ENCODE assay signal across 18 cellular contexts in the genomic region with DNA sequence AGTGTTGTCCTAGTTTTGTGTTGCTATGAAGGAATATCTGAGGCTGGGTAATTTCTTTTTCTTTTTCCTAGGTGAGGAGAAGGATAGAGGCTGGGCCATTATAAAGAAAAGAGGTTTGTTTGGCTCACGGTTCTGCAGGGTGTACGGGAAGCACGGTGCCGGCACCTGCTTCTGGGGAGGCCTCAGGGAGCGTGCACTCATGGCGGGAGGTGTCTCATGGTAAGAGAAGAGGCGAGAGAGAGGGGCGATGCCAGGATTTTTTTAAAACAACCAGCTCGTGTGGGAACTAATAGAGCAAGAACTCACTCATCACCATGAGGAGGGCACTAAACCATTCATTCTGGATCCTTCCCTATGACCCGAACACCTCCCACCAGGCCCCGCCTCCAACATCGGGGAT. TPM values are rescaled to one million over a fixed set of nuclear protein-coding genes. Genes with fewer than 3 reads are reported as not detected.
DNase-seq lines count a peak whose midpoint lies in the region; ATAC-seq and TF ChIP-seq lines count a peak whose summit lies in the region.
"Had no signal": no experiment of that assay in that cellular context is flagged by ENCODE, and none has a peak within 500 bp of the region (broad histone marks: within the 10 kb centered on the region; RNA-seq: fewer than 3 reads in every experiment).

No MANE protein-coding gene starts in this region.

- ATAC-seq in natural killer cell treated with Interleukin-12 subunit alpha and Interleukin-12 subunit beta and Interleukin-15 and Interleukin-18, amount 100 ng/mL, for 72 hours = no peak
- ATAC-seq in natural killer cell = no peak
- ATAC-seq: HepG2 had no signal

- intact Hi-C loops in activated CD4-positive, alpha-beta T cell treated with anti-CD3 and anti-CD28 coated beads, Interleukin-2, amount 10 ng/mL, durations not matched to agents 24 days and 14 days (cut with micrococcal nuclease) = loop anchor here (5.0 kb wide), 2 partner anchors 139 to 219 kb away; partner anchors contain the start of gene PRPF6
- intact Hi-C loops in natural killer cell (cut with micrococcal nuclease) (loop anchor here (2.0 to 5.0 kb wide), 4 partner anchors 39 to 583 kb away; partner anchors contain the start of gene PRPF6), uterus (cut with DNase I; ENCODE audit: low total_unique reads) (no loop called here)

- no peak overlapping the region for H3K4me3 Mint-ChIP-seq in activated CD4-positive, alpha-beta T cell treated with anti-CD3 and anti-CD28 coated beads, Interleukin-2, amount 10 ng/mL, durations not matched to agents 24 days and 14 days
- no peak overlapping the region for H3K4me3 Mint-ChIP-seq in natural killer cell treated with Interleukin-12 subunit alpha and Interleukin-12 subunit beta and Interleukin-15 and Interleukin-18, amount 100 ng/mL, for 72 hours
- H3K4me3 Mint-ChIP-seq in natural killer cell = no peak overlapping the region
- H3K4me3 Mint-ChIP-seq in progenitor cell of endocrine pancreas (ENCODE audit: low read depth) = no peak overlapping the region
- H3K4me3 Mint-ChIP-seq: H9 had no signal

- no peaks in the 10 kb centered on the region for H3K4me1 ChIP-seq in uterus

- peak; percentile 50 for DNase-seq in activated CD4-positive, alpha-beta T cell treated with anti-CD3 and anti-CD28 coated beads, Interleukin-2, amount 10 ng/mL, durations not matched to agents 24 days and 14 days
- DNase-seq in activated CD4-positive, alpha-beta T cell treated with anti-CD3 and anti-CD28 coated beads, Interleukin-2, amount 50 U/mL, for 4 hours = no peak
- peak; percentile 10 for DNase-seq in natural killer cell treated with Interleukin-12 subunit alpha and Interleukin-12 subunit beta and Interleukin-15 and Interleukin-18, amount 100 ng/mL, for 72 hours (ENCODE audit: low spot score)
- DNase-seq in natural killer cell = no peak
- DNase-seq in progenitor cell of endocrine pancreas (ENCODE audit: low spot score, unreplicated experiment) = no peak
- no peak for DNase-seq in uterus
- no peak for DNase-seq in NCI-H748 treated with DMSO at 0.1 percent for 48 hours (lab: John Stamatoyannopoulos, UW)
- DNase-seq in NCI-H1048 (lab: John Stamatoyannopoulos, UW) = no peak
- DNase-seq: DMS53, H9, MG63, NCI-H1105 treated with DMSO at 0.1 percent for 48 hours, NCI-H187 treated with DMSO at 0.1 percent for 48 hours, NCI-H446 treated with DMSO at 0.1 percent for 48 hours, NCI-H82, SHP77 treated with DMSO at 0.1 percent for 48 hours had no signal

- TF ChIP-seq POLR2A in uterus (IDR thresholded peaks at IDR 0.05) = no peak

- H3K27ac ChIP-seq in uterus = no peak overlapping the region
- H3K27ac ChIP-seq: 22Rv1 had no signal

- no peaks in the 10 kb centered on the region for H3K27me3 ChIP-seq in uterus

- no peaks in the 10 kb centered on the region for H3K9me3 ChIP-seq in uterus
- H3K9me3 ChIP-seq: MG63 had no signal

- no peaks in the 10 kb centered on the region for H3K9me3 Mint-ChIP-seq in activated CD4-positive, alpha-beta T cell treated with anti-CD3 and anti-CD28 coated beads, Interleukin-2, amount 10 ng/mL, durations not matched to agents 24 days and 14 days
- no peaks in the 10 kb centered on the region for H3K9me3 Mint-ChIP-seq in natural killer cell treated with Interleukin-12 subunit alpha and Interleukin-12 subunit beta and Interleukin-15 and Interleukin-18, amount 100 ng/mL, for 72 hours
- H3K9me3 Mint-ChIP-seq in natural killer cell (no peaks in the 10 kb centered on the region), progenitor cell of endocrine pancreas (ENCODE audit: low read depth) (no peaks in the 10 kb centered on the region)

- no peak overlapping the region for H3K4me3 ChIP-seq in uterus
- H3K4me3 ChIP-seq: MG63 had no signal

- peaks cover 9% of the 10 kb centered on the region for H3K4me1 Mint-ChIP-seq in activated CD4-positive, alpha-beta T cell treated with anti-CD3 and anti-CD28 coated beads, Interleukin-2, amount 10 ng/mL, durations not matched to agents 24 days and 14 days
- peaks cover 4 to 7% of the 10 kb centered on the region in 2 donors for H3K4me1 Mint-ChIP-seq in natural killer cell treated with Interleukin-12 subunit alpha and Interleukin-12 subunit beta and Interleukin-15 and Interleukin-18, amount 100 ng/mL, for 72 hours (ENCODE audit: low read depth in 2 of 2)
- H3K4me1 Mint-ChIP-seq in natural killer cell (peaks cover 8% of the 10 kb centered on the region in 2 donors), progenitor cell of endocrine pancreas (ENCODE audit: low read depth) (no peaks in the 10 kb centered on the region)

- H3K27ac Mint-ChIP-seq in activated CD4-positive, alpha-beta T cell treated with anti-CD3 and anti-CD28 coated beads, Interleukin-2, amount 10 ng/mL, durations not matched to agents 24 days and 14 days = no peak overlapping the region
- H3K27ac Mint-ChIP-seq in natural killer cell treated with Interleukin-12 subunit alpha and Interleukin-12 subunit beta and Interleukin-15 and Interleukin-18, amount 100 ng/mL, for 72 hours = no peak overlapping the region
- H3K27ac Mint-ChIP-seq in natural killer cell (no peak overlapping the region), progenitor cell of endocrine pancreas (peak overlapping the region; percentile 70)
- H3K27ac Mint-ChIP-seq: H9 had no signal

- TF ChIP-seq CTCF in natural killer cell (IDR thresholded peaks at IDR 0.05) = no peak
- TF ChIP-seq CTCF in progenitor cell of endocrine pancreas (IDR thresholded peaks at IDR 0.05; ENCODE audit: unreplicated experiment) = no peak
- no peak for TF ChIP-seq CTCF in uterus (IDR thresholded peaks at IDR 0.05)

- H3K36me3 ChIP-seq in uterus = no peaks in the 10 kb centered on the region
- H3K36me3 ChIP-seq: MG63 had no signal

- peaks cover 16% of the 10 kb centered on the region for H3K27me3 Mint-ChIP-seq in activated CD4-positive, alpha-beta T cell treated with anti-CD3 and anti-CD28 coated beads, Interleukin-2, amount 10 ng/mL, durations not matched to agents 24 days and 14 days
- peaks cover 0 to 9% of the 10 kb centered on the region in 2 donors for H3K27me3 Mint-ChIP-seq in natural killer cell treated with Interleukin-12 subunit alpha and Interleukin-12 subunit beta and Interleukin-15 and Interleukin-18, amount 100 ng/mL, for 72 hours
- H3K27me3 Mint-ChIP-seq in natural killer cell (ENCODE audit: low read depth in 2 of 2) = peaks cover 9 to 14% of the 10 kb centered on the region in 2 donors
- H3K27me3 Mint-ChIP-seq in progenitor cell of endocrine pancreas = peaks cover 32% of the 10 kb centered on the region

- H3K36me3 Mint-ChIP-seq in activated CD4-positive, alpha-beta T cell treated with anti-CD3 and anti-CD28 coated beads, Interleukin-2, amount 10 ng/mL, durations not matched to agents 24 days and 14 days (ENCODE audit: low read depth) = no peaks in the 10 kb centered on the region
- no peaks in the 10 kb centered on the region for H3K36me3 Mint-ChIP-seq in natural killer cell treated with Interleukin-12 subunit alpha and Interleukin-12 subunit beta and Interleukin-15 and Interleukin-18, amount 100 ng/mL, for 72 hours
- H3K36me3 Mint-ChIP-seq in natural killer cell (no peaks in the 10 kb centered on the region), progenitor cell of endocrine pancreas (ENCODE audit: insufficient read depth) (no peaks in the 10 kb centered on the region)

RNA-seq across cellular contexts. Expression of gene NPBWR2, which starts 14.2 kb away (rescaled TPM):
- total RNA-seq in activated CD4-positive, alpha-beta T cell treated with anti-CD3 and anti-CD28 coated beads, Interleukin-2, amount 10 ng/mL, durations not matched to agents 24 days and 14 days = not detected in 2 replicates
- total RNA-seq in natural killer cell treated with Interleukin-12 subunit alpha and Interleukin-12 subunit beta and Interleukin-15 and Interleukin-18, amount 100 ng/mL, for 72 hours = not detected
- total RNA-seq in natural killer cell = not detected
- not detected in 2 replicates for total RNA-seq in progenitor cell of endocrine pancreas
- not detected for total RNA-seq in uterus
- total RNA-seq: H9, HepG2 had no signal

RNA-seq across cellular contexts. Expression of gene LKAAEAR1, which starts 37.4 kb away (rescaled TPM):
- 0.23 TPM in 1 of 2 replicates, not detected in the other for total RNA-seq in activated CD4-positive, alpha-beta T cell treated with anti-CD3 and anti-CD28 coated beads, Interleukin-2, amount 10 ng/mL, durations not matched to agents 24 days and 14 days
- not detected for total RNA-seq in natural killer cell treated with Interleukin-12 subunit alpha and Interleukin-12 subunit beta and Interleukin-15 and Interleukin-18, amount 100 ng/mL, for 72 hours
- not detected for total RNA-seq in natural killer cell
- total RNA-seq in progenitor cell of endocrine pancreas = not detected in 2 replicates
- not detected for total RNA-seq in uterus
- total RNA-seq: HepG2 had no signal

RNA-seq across cellular contexts. Expression of gene OPRL1, which starts 41.7 kb away (rescaled TPM):
- 0.23 and 0.28 TPM in 2 replicates for total RNA-seq in activated CD4-positive, alpha-beta T cell treated with anti-CD3 and anti-CD28 coated beads, Interleukin-2, amount 10 ng/mL, durations not matched to agents 24 days and 14 days
- under 1 TPM; 0.12 to 0.20 TPM for total RNA-seq in natural killer cell treated with Interleukin-12 subunit alpha and Interleukin-12 subunit beta and Interleukin-15 and Interleukin-18, amount 100 ng/mL, for 72 hours
- total RNA-seq in natural killer cell = 1 to 10 TPM; 1.2 to 2.2 (median 1.4) TPM
- total RNA-seq in progenitor cell of endocrine pancreas = 1.5 TPM in 2 replicates
- 1 to 10 TPM in 1 of 4 donors, under 1 TPM in 2, not detected in 1; 0.51 to 1.9 (median 0.64) TPM for total RNA-seq in uterus

RNA-seq across cellular contexts. Expression of gene RGS19, which starts 42.3 kb away (rescaled TPM):
- total RNA-seq in activated CD4-positive, alpha-beta T cell treated with anti-CD3 and anti-CD28 coated beads, Interleukin-2, amount 10 ng/mL, durations not matched to agents 24 days and 14 days = 50.0 TPM in 2 replicates
- 10 to 100 TPM; 27.1 to 33.4 TPM for total RNA-seq in natural killer cell treated with Interleukin-12 subunit alpha and Interleukin-12 subunit beta and Interleukin-15 and Interleukin-18, amount 100 ng/mL, for 72 hours
- total RNA-seq in natural killer cell = 10 to 100 TPM; 61.9 to 76.4 (median 68.2) TPM
- 6.5 and 7.6 TPM in 2 replicates for total RNA-seq in progenitor cell of endocrine pancreas
- 10 to 100 TPM in 1 of 4 donors, 1 to 10 TPM in 3; 4.6 to 38.8 (median 6.7) TPM for total RNA-seq in uterus

RNA-seq across cellular contexts. Expression of gene MYT1, which starts 42.7 kb away (rescaled TPM):
- not detected in 2 replicates for total RNA-seq in activated CD4-positive, alpha-beta T cell treated with anti-CD3 and anti-CD28 coated beads, Interleukin-2, amount 10 ng/mL, durations not matched to agents 24 days and 14 days
- total RNA-seq in natural killer cell treated with Interleukin-12 subunit alpha and Interleukin-12 subunit beta and Interleukin-15 and Interleukin-18, amount 100 ng/mL, for 72 hours = not detected
- not detected for total RNA-seq in natural killer cell
- total RNA-seq in progenitor cell of endocrine pancreas = 1.9 and 2.3 TPM in 2 replicates
- total RNA-seq in uterus = under 1 TPM in 1 of 4 donors, not detected in 3; 0.21 TPM

Comparison
In these comparisons a context has a peak if more than half of its experiments do, and no peak if none do; other contexts are left out.
1. DNase-seq: peak in activated CD4-positive, alpha-beta T cell treated with anti-CD3 and anti-CD28 coated beads, Interleukin-2, amount 10 ng/mL, durations not matched to agents 24 days and 14 days (single experiment) and natural killer cell treated with Interleukin-12 subunit alpha and Interleukin-12 subunit beta and Interleukin-15 and Interleukin-18, amount 100 ng/mL, for 72 hours (single experiment); none in activated CD4-positive, alpha-beta T cell treated with anti-CD3 and anti-CD28 coated beads, Interleukin-2, amount 50 U/mL, for 4 hours (0 of 2), natural killer cell (single experiment), progenitor cell of endocrine pancreas (single experiment), uterus (0 of 2), NCI-H748 treated with DMSO at 0.1 percent for 48 hours (single experiment) and NCI-H1048 (single experiment).